11 cellular contexts compared by ENCODE assay signal in the genomic region with DNA sequence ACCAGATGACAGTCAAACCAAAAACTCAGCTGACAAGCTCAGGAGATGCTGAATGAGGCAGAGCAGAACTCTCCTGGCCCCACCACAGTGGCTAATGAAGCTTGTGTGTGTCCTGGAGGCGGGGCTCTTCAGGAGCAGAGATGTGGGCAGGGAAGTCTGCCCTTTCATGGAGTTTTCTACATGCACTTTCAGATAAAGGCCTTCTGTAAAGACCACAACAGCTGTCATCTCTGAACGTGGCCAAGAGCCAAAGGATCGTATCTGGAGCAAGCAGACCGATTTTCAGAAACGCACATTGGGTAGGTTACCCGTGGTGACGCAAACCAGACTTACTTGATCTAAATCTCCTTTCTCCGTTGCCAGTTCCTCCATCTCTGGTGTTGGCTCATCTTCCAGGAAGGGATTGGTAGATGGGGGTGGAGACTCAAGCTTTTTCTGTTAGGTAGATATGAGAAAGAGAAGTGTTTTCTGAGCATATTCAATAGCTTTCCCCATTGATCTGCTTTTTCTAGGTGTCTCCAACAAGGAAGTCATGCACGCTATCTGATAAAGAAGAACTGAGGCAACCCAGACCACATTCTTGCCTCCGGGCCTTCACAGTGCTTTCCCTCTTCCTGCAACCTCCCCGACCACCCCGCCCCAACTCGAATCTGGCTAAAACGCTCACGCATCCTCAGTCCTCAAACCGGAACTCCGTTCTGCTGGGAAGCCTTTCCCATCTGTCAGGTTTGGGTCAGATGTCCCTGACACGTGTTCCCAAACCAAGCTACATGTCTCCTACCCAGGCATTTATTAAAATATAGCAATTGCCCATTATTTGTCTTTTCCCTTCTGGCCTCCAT.
A peak's percentile ranks its signal among the peaks of the same experiment; 100 is the strongest.
DNase-seq lines count a peak whose midpoint lies in the region; ATAC-seq and TF ChIP-seq lines count a peak whose summit lies in the region.
"Had no signal": no experiment of that assay in that cellular context is flagged by ENCODE, and none has a peak within 500 bp of the region (broad histone marks: within the 10 kb centered on the region; RNA-seq: fewer than 3 reads in every experiment).

No MANE protein-coding gene starts in this region.

- TF ChIP-seq CTCF in fibroblast of pulmonary artery (IDR thresholded peaks at IDR 0.05; ENCODE audit: low read length, missing control alignments): no peak

- peak; percentile 57 for ATAC-seq in sciatic nerve
- no peak for ATAC-seq in GM19463 (IDR thresholded peaks at IDR 0.05; ENCODE audit: unreplicated experiment)

- intact Hi-C loops in sciatic nerve (cut with DNase I): no loop called here

- peak; percentile 83 for DNase-seq in DMS 273 treated with DMSO at 0.1 percent for 48 hours (lab: John Stamatoyannopoulos, UW)
- DNase-seq in OCI-M1 (lab: John Stamatoyannopoulos, UW): peak; percentile 98
- DNase-seq in fibroblast of pulmonary artery (ENCODE audit: low read depth): peak; percentile 79
- DNase-seq in sciatic nerve (ENCODE audit: low spot score): no peak
- no peak for DNase-seq in NCI-H345 (lab: John Stamatoyannopoulos, UW)
- no peak for DNase-seq in NK-92 treated with Interleukin-12 subunit alpha and Interleukin-12 subunit beta, amount 100 ng/mL, for 24 hours (lab: John Stamatoyannopoulos, UW)
- no peak for DNase-seq in kidney tubule cell (ENCODE audit: low spot score)
- DNase-seq: Caco-2, GOT3 had no signal

- no peak overlapping the region for H3K4me3 ChIP-seq in fibroblast of pulmonary artery (replicated peaks; ENCODE audit: low read depth, low read length)
- H3K4me3 ChIP-seq: SJSA1 had no signal

Comparison
In these comparisons a context has a peak if more than half of its experiments do, and no peak if none do; other contexts are left out.
1. DNase-seq: peak in DMS 273 treated with DMSO at 0.1 percent for 48 hours (single experiment), OCI-M1 (single experiment) and fibroblast of pulmonary artery (single experiment); none in sciatic nerve (single experiment), NCI-H345 (single experiment), NK-92 treated with Interleukin-12 subunit alpha and Interleukin-12 subunit beta, amount 100 ng/mL, for 24 hours (single experiment) and kidney tubule cell (single experiment).